Comparison of ENCODE assay signal across 8 cellular contexts in genomic region chr10:103584216-103585010, GRCh38.
DNase-seq lines count a peak whose midpoint lies in the region; ATAC-seq and TF ChIP-seq lines count a peak whose summit lies in the region.

No MANE protein-coding gene starts in this region.

- no peaks in the 10 kb centered on the region for H4K20me1 ChIP-seq in fibroblast of lung (ENCODE audit: control insufficient read depth, extremely low read depth, insufficient read depth, low read length)

- peak overlapping the region in 2 of 4 experiments; percentile 5 to 46 for H3K4me3 ChIP-seq in fibroblast of lung (replicated peaks in 1 of 4; ENCODE audit: control extremely low read depth in 1 of 4, insufficient read depth in 1 of 4, low read depth in 3 of 4, low read length in 4 of 4)

- no peak overlapping the region for H3K27ac ChIP-seq in fibroblast of lung (ENCODE audit: insufficient read depth, low read length)

- H2AFZ ChIP-seq in fibroblast of lung (ENCODE audit: low read length) = peak overlapping the region; percentile 5

- peaks cover 9% of the 10 kb centered on the region for H3K27me3 Mint-ChIP-seq in activated CD8-positive, alpha-beta T cell treated with anti-CD3 and anti-CD28 coated beads, Interleukin-2, amount 10 ng/mL, durations not matched to agents 7 days and 5 days (ENCODE audit: low read depth)

- TF ChIP-seq CTCF in fibroblast of lung (conservative IDR thresholded peaks at IDR 0.05 in 1 of 2, IDR thresholded peaks at IDR 0.05 in 1 of 2; ENCODE audit: low read depth in 1 of 2, low read length in 2 of 2) = no peak

- peaks cover 6% of the 10 kb centered on the region for H3K27me3 ChIP-seq in fibroblast of lung (ENCODE audit: control insufficient read depth, insufficient read depth, low read length)

- no peaks in the 10 kb centered on the region for H3K4me1 ChIP-seq in fibroblast of lung (ENCODE audit: control insufficient read depth, extremely low read depth, insufficient read depth, low read length)

- no peaks in the 10 kb centered on the region for H3K9me3 Mint-ChIP-seq in activated CD8-positive, alpha-beta T cell treated with anti-CD3 and anti-CD28 coated beads, Interleukin-2, amount 10 ng/mL, durations not matched to agents 7 days and 5 days (ENCODE audit: insufficient read depth)

- H3K9ac ChIP-seq in fibroblast of lung (ENCODE audit: insufficient read depth, low read length) = no peak overlapping the region

- peaks cover 2% of the 10 kb centered on the region for H3K36me3 Mint-ChIP-seq in activated CD8-positive, alpha-beta T cell treated with anti-CD3 and anti-CD28 coated beads, Interleukin-2, amount 10 ng/mL, durations not matched to agents 7 days and 5 days (ENCODE audit: low read depth)

- H3K27ac Mint-ChIP-seq in activated CD8-positive, alpha-beta T cell treated with anti-CD3 and anti-CD28 coated beads, Interleukin-2, amount 10 ng/mL, durations not matched to agents 7 days and 5 days = peak overlapping the region; percentile 83

- no peaks in the 10 kb centered on the region for H3K36me3 ChIP-seq in fibroblast of lung (ENCODE audit: control insufficient read depth, insufficient read depth, low read length)

- peaks cover 26% of the 10 kb centered on the region for H3K4me1 Mint-ChIP-seq in activated CD8-positive, alpha-beta T cell treated with anti-CD3 and anti-CD28 coated beads, Interleukin-2, amount 10 ng/mL, durations not matched to agents 7 days and 5 days (ENCODE audit: low read depth)

- H3K9me3 ChIP-seq in fibroblast of lung (ENCODE audit: control insufficient read depth, insufficient read depth, low read depth, low read length) = no peaks in the 10 kb centered on the region

- ATAC-seq in GM21515 (IDR thresholded peaks at IDR 0.05; ENCODE audit: unreplicated experiment) (peak; percentile 38), HG02885 (IDR thresholded peaks at IDR 0.05; ENCODE audit: poor library complexity, unreplicated experiment) (no peak), GM18502 (IDR thresholded peaks at IDR 0.05; ENCODE audit: poor library complexity, unreplicated experiment) (no peak)
- peak; percentile 79 for ATAC-seq in activated CD8-positive, alpha-beta T cell treated with anti-CD3 and anti-CD28 coated beads, Interleukin-2, amount 10 ng/mL, durations not matched to agents 7 days and 5 days

- CTCF ChIA-PET in activated CD8-positive, alpha-beta T cell treated with anti-CD3 and anti-CD28 coated beads, Interleukin-2, amount 10 ng/mL, durations not matched to agents 7 days and 5 days (lab: Charles Lee) = interaction anchor here (1.0 to 8.8 kb wide), 3 partner anchors 9 to 102 kb away, joined by 4 to 42 read pairs (median 5); no protein-coding TSS in a partner anchor

- H3K79me2 ChIP-seq in fibroblast of lung (ENCODE audit: control insufficient read depth, insufficient read depth, low read length) = no peaks in the 10 kb centered on the region

- POLR2A ChIA-PET in activated CD8-positive, alpha-beta T cell treated with anti-CD3 and anti-CD28 coated beads, Interleukin-2, amount 10 ng/mL, durations not matched to agents 7 days and 5 days (lab: Charles Lee) = no interaction called here

- DNase-seq in activated CD8-positive, alpha-beta T cell treated with anti-CD3 and anti-CD28 coated beads, Interleukin-2, amount 10 ng/mL, durations not matched to agents 7 days and 5 days = peak; percentile 80
- peak; percentile 11 to 15 for DNase-seq in fibroblast of lung (ENCODE audit: low read depth in 2 of 2)
- peak; percentile 56 for DNase-seq in stimulated activated CD4-positive, alpha-beta T cell treated with anti-CD3 and anti-CD28 coated beads, Interleukin-12 subunit alpha, Interleukin-12 subunit beta, amount 100 ng/mL, for 4 hours
- no peak for DNase-seq in NCI-H82 (lab: John Stamatoyannopoulos, UW)
- no peak for DNase-seq in NCI-H1092 treated with DMSO at 0.1 percent for 48 hours (lab: John Stamatoyannopoulos, UW)

- peak overlapping the region; percentile 86 for H3K4me3 Mint-ChIP-seq in activated CD8-positive, alpha-beta T cell treated with anti-CD3 and anti-CD28 coated beads, Interleukin-2, amount 10 ng/mL, durations not matched to agents 7 days and 5 days

- H3K4me2 ChIP-seq in fibroblast of lung (ENCODE audit: extremely low read depth, insufficient read depth, low read length) = peak overlapping the region; percentile 59

Comparison
In these comparisons a context has a peak if more than half of its experiments do, and no peak if none do; other contexts are left out.
1. ATAC-seq: peak in GM21515 (single experiment) and activated CD8-positive, alpha-beta T cell treated with anti-CD3 and anti-CD28 coated beads, Interleukin-2, amount 10 ng/mL, durations not matched to agents 7 days and 5 days (single experiment); none in HG02885 (single experiment) and GM18502 (single experiment).
2. DNase-seq: peak in activated CD8-positive, alpha-beta T cell treated with anti-CD3 and anti-CD28 coated beads, Interleukin-2, amount 10 ng/mL, durations not matched to agents 7 days and 5 days (single experiment), fibroblast of lung (2 of 2) and stimulated activated CD4-positive, alpha-beta T cell treated with anti-CD3 and anti-CD28 coated beads, Interleukin-12 subunit alpha, Interleukin-12 subunit beta, amount 100 ng/mL, for 4 hours (single experiment); none in NCI-H82 (single experiment) and NCI-H1092 treated with DMSO at 0.1 percent for 48 hours (single experiment).